In the genomic region with DNA sequence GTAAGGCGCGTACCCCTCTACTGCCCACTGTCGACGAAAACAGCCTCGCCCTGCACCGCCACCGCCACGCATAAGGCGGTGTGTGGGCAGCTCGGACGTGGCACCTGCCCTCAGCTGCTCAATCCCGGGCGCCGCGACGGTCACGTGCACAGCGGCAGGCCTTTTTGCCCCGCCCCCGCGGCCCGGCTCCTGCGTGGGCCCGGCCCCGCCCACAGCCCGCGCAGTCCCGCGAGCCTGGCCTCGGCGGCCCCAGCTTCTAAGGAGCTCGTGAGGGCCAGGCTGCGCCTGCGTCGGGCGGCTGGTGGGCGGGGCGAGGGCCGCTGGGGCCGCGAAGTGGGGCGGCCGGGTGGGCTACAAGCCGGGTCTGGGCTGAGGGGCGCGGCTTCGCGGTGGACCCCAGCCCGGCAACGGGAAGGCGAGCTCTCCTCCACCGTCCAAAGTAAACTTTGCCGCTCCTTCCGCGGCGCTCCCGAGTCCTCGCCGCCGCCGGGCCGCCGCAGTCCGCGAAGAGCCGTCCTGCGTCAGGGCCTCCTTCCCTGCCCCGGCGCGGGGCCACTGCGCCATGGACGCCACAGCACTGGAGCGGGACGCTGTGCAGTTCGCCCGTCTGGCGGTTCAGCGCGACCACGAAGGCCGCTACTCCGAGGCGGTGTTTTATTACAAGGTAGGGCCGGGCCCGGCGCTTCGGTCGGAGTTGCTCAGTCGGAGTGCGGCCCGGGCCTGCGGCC, we compare ENCODE assay signal across 1 cellular context.
TF ChIP-seq lines count a peak whose summit lies in the region.

A gene (plus strand): TSS at position 313 of the 728 bp plus-strand sequence. CDS start 250 bp downstream, at position 563.

TF ChIP-seq in HepG2, 621 proteins besides CTCF, POLR2A, EP300 and RAD21 (continued from another document and continues in another):
- TF ChIP-seq ZNF264 (CRISPR knock-in tag; IDR thresholded peaks at IDR 0.05): peak; percentile 31; the same call in 1 of the 2 replicates
- peak; percentile 30; the same call in 1 of the 2 replicates for TF ChIP-seq ZNF225 (CRISPR knock-in tag; IDR thresholded peaks at IDR 0.05)
- TF ChIP-seq KAT2B (IDR thresholded peaks at IDR 0.05; ENCODE audit: borderline replicate concordance, low read depth, low read length): no peak
- peak; percentile 70; the same call in 1 of the 2 replicates for TF ChIP-seq SIX4 (CRISPR knock-in tag; IDR thresholded peaks at IDR 0.05)
- TF ChIP-seq PITX1 (CRISPR knock-in tag; IDR thresholded peaks at IDR 0.05): no peak; the same call in 1 of the 2 replicates
- no peak for TF ChIP-seq ZNF367 (CRISPR knock-in tag; IDR thresholded peaks at IDR 0.05; ENCODE audit: borderline replicate concordance)
- TF ChIP-seq ZNF772 (CRISPR knock-in tag; IDR thresholded peaks at IDR 0.05): peak; percentile 71
- no peak for TF ChIP-seq ZNF619 (CRISPR knock-in tag; IDR thresholded peaks at IDR 0.05)
- TF ChIP-seq MAFG (CRISPR knock-in tag; IDR thresholded peaks at IDR 0.05): no peak
- TF ChIP-seq, protein P1, sequence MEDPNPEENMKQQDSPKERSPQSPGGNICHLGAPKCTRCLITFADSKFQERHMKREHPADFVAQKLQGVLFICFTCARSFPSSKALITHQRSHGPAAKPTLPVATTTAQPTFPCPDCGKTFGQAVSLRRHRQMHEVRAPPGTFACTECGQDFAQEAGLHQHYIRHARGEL (CRISPR knock-in tag; IDR thresholded peaks at IDR 0.05): peak; percentile 78; the same call in 1 of the 2 replicates
- TF ChIP-seq, protein P2, sequence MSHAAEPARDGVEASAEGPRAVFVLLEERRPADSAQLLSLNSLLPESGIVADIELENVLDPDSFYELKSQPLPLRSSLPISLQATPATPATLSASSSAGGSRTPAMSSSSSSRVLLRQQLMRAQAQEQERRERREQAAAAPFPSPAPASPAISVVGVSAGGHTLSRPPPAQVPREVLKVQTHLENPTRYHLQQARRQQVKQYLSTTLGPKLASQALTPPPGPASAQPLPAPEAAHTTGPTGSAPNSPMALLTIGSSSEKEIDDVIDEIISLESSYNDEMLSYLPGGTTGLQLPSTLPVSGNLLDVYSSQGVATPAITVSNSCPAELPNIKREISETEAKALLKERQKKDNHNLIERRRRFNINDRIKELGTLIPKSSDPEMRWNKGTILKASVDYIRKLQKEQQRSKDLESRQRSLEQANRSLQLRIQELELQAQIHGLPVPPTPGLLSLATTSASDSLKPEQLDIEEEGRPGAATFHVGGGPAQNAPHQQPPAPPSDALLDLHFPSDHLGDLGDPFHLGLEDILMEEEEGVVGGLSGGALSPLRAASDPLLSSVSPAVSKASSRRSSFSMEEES (CRISPR knock-in tag; IDR thresholded peaks at IDR 0.05): peak; percentile 54
- TF ChIP-seq FOXO1 (CRISPR knock-in tag; IDR thresholded peaks at IDR 0.05): peak; percentile 66
- TF ChIP-seq, protein P3, sequence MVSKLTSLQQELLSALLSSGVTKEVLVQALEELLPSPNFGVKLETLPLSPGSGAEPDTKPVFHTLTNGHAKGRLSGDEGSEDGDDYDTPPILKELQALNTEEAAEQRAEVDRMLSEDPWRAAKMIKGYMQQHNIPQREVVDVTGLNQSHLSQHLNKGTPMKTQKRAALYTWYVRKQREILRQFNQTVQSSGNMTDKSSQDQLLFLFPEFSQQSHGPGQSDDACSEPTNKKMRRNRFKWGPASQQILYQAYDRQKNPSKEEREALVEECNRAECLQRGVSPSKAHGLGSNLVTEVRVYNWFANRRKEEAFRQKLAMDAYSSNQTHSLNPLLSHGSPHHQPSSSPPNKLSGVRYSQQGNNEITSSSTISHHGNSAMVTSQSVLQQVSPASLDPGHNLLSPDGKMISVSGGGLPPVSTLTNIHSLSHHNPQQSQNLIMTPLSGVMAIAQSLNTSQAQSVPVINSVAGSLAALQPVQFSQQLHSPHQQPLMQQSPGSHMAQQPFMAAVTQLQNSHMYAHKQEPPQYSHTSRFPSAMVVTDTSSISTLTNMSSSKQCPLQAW (CRISPR knock-in tag; IDR thresholded peaks at IDR 0.05): peak; percentile 59; the same call in 1 of the 2 replicates
- TF ChIP-seq YEATS4 (CRISPR knock-in tag; IDR thresholded peaks at IDR 0.05; ENCODE audit: borderline replicate concordance): peak; percentile 93
- no peak for TF ChIP-seq SRSF1 (optimal IDR thresholded peaks at IDR 0.05; ENCODE audit: low read depth, low read length)
- TF ChIP-seq ZNF431 (CRISPR knock-in tag; IDR thresholded peaks at IDR 0.05; ENCODE audit: borderline replicate concordance, low read depth): no peak
- TF ChIP-seq NFE2L2 (IDR thresholded peaks at IDR 0.05; ENCODE audit: low read length): no peak
- TF ChIP-seq ZNF224 (CRISPR knock-in tag; IDR thresholded peaks at IDR 0.05): 0 out of 2 replicates have a peak, but pooled peaks have one; percentile 20
- TF ChIP-seq REL (CRISPR knock-in tag; conservative IDR thresholded peaks at IDR 0.05): peak; percentile 65; the same call in 1 of the 2 replicates
- TF ChIP-seq KDM1A (CRISPR knock-in tag; IDR thresholded peaks at IDR 0.05): peak; percentile 58; the same call in 1 of the 2 replicates
- peak; percentile 66; the same call in 1 of the 2 replicates for TF ChIP-seq GATA4 (IDR thresholded peaks at IDR 0.05; ENCODE audit: borderline replicate concordance, low read depth)
- 0 out of 2 replicates have a peak, but pooled peaks have one; percentile 84 for TF ChIP-seq MTF2 (CRISPR knock-in tag; IDR thresholded peaks at IDR 0.05; ENCODE audit: borderline replicate concordance)
- no peak for TF ChIP-seq RARA (CRISPR knock-in tag; IDR thresholded peaks at IDR 0.05)
- TF ChIP-seq ZNF329 (CRISPR knock-in tag; IDR thresholded peaks at IDR 0.05; ENCODE audit: low read depth): peak; percentile 71
- TF ChIP-seq ZNF333 (CRISPR knock-in tag; IDR thresholded peaks at IDR 0.05; ENCODE audit: borderline replicate concordance): peak; percentile 82
- TF ChIP-seq, protein P4, sequence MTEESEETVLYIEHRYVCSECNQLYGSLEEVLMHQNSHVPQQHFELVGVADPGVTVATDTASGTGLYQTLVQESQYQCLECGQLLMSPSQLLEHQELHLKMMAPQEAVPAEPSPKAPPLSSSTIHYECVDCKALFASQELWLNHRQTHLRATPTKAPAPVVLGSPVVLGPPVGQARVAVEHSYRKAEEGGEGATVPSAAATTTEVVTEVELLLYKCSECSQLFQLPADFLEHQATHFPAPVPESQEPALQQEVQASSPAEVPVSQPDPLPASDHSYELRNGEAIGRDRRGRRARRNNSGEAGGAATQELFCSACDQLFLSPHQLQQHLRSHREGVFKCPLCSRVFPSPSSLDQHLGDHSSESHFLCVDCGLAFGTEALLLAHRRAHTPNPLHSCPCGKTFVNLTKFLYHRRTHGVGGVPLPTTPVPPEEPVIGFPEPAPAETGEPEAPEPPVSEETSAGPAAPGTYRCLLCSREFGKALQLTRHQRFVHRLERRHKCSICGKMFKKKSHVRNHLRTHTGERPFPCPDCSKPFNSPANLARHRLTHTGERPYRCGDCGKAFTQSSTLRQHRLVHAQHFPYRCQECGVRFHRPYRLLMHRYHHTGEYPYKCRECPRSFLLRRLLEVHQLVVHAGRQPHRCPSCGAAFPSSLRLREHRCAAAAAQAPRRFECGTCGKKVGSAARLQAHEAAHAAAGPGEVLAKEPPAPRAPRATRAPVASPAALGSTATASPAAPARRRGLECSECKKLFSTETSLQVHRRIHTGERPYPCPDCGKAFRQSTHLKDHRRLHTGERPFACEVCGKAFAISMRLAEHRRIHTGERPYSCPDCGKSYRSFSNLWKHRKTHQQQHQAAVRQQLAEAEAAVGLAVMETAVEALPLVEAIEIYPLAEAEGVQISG (CRISPR knock-in tag; IDR thresholded peaks at IDR 0.05): peak; percentile 82
- TF ChIP-seq MATR3 (CRISPR knock-in tag; IDR thresholded peaks at IDR 0.05): no peak
- peak; percentile 85 for TF ChIP-seq HOXA3 (CRISPR knock-in tag; IDR thresholded peaks at IDR 0.05)
- no peak for TF ChIP-seq SNRNP70 (IDR thresholded peaks at IDR 0.05; ENCODE audit: low read depth, low read length)
- TF ChIP-seq MZF1 (CRISPR knock-in tag; IDR thresholded peaks at IDR 0.05; ENCODE audit: borderline replicate concordance): no peak
- TF ChIP-seq KDM6A (CRISPR knock-in tag; IDR thresholded peaks at IDR 0.05; ENCODE audit: low read depth): no peak; the same call in 1 of the 2 replicates
- TF ChIP-seq ESRRA (CRISPR knock-in tag; IDR thresholded peaks at IDR 0.05; ENCODE audit: low read depth): peak; percentile 44; the same call in 1 of the 2 replicates
- peak; percentile 87 for TF ChIP-seq ZNF451 (CRISPR knock-in tag; IDR thresholded peaks at IDR 0.05)
- TF ChIP-seq, protein P5, sequence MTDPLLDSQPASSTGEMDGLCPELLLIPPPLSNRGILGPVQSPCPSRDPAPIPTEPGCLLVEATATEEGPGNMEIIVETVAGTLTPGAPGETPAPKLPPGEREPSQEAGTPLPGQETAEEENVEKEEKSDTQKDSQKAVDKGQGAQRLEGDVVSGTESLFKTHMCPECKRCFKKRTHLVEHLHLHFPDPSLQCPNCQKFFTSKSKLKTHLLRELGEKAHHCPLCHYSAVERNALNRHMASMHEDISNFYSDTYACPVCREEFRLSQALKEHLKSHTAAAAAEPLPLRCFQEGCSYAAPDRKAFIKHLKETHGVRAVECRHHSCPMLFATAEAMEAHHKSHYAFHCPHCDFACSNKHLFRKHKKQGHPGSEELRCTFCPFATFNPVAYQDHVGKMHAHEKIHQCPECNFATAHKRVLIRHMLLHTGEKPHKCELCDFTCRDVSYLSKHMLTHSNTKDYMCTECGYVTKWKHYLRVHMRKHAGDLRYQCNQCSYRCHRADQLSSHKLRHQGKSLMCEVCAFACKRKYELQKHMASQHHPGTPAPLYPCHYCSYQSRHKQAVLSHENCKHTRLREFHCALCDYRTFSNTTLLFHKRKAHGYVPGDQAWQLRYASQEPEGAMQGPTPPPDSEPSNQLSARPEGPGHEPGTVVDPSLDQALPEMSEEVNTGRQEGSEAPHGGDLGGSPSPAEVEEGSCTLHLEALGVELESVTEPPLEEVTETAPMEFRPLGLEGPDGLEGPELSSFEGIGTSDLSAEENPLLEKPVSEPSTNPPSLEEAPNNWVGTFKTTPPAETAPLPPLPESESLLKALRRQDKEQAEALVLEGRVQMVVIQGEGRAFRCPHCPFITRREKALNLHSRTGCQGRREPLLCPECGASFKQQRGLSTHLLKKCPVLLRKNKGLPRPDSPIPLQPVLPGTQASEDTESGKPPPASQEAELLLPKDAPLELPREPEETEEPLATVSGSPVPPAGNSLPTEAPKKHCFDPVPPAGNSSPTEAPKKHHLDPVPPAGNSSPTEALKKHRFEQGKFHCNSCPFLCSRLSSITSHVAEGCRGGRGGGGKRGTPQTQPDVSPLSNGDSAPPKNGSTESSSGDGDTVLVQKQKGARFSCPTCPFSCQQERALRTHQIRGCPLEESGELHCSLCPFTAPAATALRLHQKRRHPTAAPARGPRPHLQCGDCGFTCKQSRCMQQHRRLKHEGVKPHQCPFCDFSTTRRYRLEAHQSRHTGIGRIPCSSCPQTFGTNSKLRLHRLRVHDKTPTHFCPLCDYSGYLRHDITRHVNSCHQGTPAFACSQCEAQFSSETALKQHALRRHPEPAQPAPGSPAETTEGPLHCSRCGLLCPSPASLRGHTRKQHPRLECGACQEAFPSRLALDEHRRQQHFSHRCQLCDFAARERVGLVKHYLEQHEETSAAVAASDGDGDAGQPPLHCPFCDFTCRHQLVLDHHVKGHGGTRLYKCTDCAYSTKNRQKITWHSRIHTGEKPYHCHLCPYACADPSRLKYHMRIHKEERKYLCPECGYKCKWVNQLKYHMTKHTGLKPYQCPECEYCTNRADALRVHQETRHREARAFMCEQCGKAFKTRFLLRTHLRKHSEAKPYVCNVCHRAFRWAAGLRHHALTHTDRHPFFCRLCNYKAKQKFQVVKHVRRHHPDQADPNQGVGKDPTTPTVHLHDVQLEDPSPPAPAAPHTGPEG (CRISPR knock-in tag; IDR thresholded peaks at IDR 0.05): peak; percentile 81
- TF ChIP-seq SMAD9 (CRISPR knock-in tag; IDR thresholded peaks at IDR 0.05): peak; percentile 76
- TF ChIP-seq MAFF (IDR thresholded peaks at IDR 0.05; ENCODE audit: low read depth, low read length): no peak
- TF ChIP-seq TRIM24 (CRISPR knock-in tag; IDR thresholded peaks at IDR 0.05): no peak
- TF ChIP-seq, protein P6, sequence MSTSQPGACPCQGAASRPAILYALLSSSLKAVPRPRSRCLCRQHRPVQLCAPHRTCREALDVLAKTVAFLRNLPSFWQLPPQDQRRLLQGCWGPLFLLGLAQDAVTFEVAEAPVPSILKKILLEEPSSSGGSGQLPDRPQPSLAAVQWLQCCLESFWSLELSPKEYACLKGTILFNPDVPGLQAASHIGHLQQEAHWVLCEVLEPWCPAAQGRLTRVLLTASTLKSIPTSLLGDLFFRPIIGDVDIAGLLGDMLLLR (CRISPR knock-in tag; IDR thresholded peaks at IDR 0.05): peak; percentile 65; the same call in 1 of the 2 replicates
- no peak for TF ChIP-seq SMARCC2 (IDR thresholded peaks at IDR 0.05)
- peak; percentile 76; the same call in 1 of the 2 replicates for TF ChIP-seq ZNF766 (CRISPR knock-in tag; IDR thresholded peaks at IDR 0.05; ENCODE audit: borderline replicate concordance)
- peak; percentile 65; the same call in 1 of the 2 replicates for TF ChIP-seq KDM5A (IDR thresholded peaks at IDR 0.05; ENCODE audit: borderline replicate concordance, low read length)
- TF ChIP-seq, protein P7, sequence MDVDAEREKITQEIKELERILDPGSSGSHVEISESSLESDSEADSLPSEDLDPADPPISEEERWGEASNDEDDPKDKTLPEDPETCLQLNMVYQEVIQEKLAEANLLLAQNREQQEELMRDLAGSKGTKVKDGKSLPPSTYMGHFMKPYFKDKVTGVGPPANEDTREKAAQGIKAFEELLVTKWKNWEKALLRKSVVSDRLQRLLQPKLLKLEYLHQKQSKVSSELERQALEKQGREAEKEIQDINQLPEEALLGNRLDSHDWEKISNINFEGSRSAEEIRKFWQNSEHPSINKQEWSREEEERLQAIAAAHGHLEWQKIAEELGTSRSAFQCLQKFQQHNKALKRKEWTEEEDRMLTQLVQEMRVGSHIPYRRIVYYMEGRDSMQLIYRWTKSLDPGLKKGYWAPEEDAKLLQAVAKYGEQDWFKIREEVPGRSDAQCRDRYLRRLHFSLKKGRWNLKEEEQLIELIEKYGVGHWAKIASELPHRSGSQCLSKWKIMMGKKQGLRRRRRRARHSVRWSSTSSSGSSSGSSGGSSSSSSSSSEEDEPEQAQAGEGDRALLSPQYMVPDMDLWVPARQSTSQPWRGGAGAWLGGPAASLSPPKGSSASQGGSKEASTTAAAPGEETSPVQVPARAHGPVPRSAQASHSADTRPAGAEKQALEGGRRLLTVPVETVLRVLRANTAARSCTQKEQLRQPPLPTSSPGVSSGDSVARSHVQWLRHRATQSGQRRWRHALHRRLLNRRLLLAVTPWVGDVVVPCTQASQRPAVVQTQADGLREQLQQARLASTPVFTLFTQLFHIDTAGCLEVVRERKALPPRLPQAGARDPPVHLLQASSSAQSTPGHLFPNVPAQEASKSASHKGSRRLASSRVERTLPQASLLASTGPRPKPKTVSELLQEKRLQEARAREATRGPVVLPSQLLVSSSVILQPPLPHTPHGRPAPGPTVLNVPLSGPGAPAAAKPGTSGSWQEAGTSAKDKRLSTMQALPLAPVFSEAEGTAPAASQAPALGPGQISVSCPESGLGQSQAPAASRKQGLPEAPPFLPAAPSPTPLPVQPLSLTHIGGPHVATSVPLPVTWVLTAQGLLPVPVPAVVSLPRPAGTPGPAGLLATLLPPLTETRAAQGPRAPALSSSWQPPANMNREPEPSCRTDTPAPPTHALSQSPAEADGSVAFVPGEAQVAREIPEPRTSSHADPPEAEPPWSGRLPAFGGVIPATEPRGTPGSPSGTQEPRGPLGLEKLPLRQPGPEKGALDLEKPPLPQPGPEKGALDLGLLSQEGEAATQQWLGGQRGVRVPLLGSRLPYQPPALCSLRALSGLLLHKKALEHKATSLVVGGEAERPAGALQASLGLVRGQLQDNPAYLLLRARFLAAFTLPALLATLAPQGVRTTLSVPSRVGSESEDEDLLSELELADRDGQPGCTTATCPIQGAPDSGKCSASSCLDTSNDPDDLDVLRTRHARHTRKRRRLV (CRISPR knock-in tag; IDR thresholded peaks at IDR 0.05): no peak
- TF ChIP-seq ZNF30 (CRISPR knock-in tag; IDR thresholded peaks at IDR 0.05): peak; percentile 76
